Comparison of ENCODE assay signal across 34 cellular contexts in the genomic region with DNA sequence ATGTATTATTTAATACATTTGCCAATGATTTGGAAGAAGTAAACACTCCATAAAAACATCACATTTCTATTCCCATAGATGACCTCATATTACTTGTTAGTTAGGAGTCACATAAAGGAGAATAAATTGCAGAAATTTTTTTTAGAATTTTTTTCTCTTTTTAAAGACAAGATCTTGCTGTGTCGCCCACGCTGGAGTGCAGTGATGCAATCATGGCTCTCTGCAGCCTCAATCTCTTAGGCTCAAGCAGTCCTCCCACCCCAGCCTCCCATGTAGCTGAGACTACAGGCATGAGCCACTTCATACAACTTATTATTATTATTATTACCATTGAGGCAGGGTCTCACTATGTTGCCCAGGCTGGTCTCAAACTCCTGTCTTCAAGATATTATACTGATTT.
"Had no signal": no experiment of that assay in that cellular context is flagged by ENCODE, and none has a peak within 500 bp of the region (broad histone marks: within the 10 kb centered on the region; RNA-seq: fewer than 3 reads in every experiment).

No MANE protein-coding gene starts in this region.

- H3K27me3 ChIP-seq: MG63 had no signal

- H3K9me3 ChIP-seq: MG63 had no signal

- DNase-seq: Karpas-422, Kasumi-1, MG63, MM.1S, MV-4-11, NCI-H1048, NCI-H1092, NCI-H1092 treated with DMSO at 0.1 percent for 48 hours, NCI-H1105, NCI-H1105 treated with DMSO at 0.1 percent for 48 hours, NCI-H1417, NCI-H1417 treated with DMSO at 0.1 percent for 48 hours, NCI-H1436, NCI-H1436 treated with DMSO at 0.1 percent for 48 hours, NCI-H146, NCI-H1694, NCI-H1694 treated with DMSO at 0.1 percent for 48 hours, NCI-H187, NCI-H187 treated with DMSO at 0.1 percent for 48 hours, NCI-H1930, NCI-H2029, NCI-H2029 treated with DMSO at 0.1 percent for 48 hours, NCI-H2081, NCI-H2081 treated with DMSO at 0.1 percent for 48 hours, NCI-H2107, NCI-H2171, NCI-H2171 treated with DMSO at 0.1 percent for 48 hours, NCI-H2227 treated with DMSO at 0.1 percent for 48 hours, NCI-H226, NCI-H345, NCI-H446, NCI-H446 treated with DMSO at 0.1 percent for 48 hours, NCI-H510A, NCI-H510A treated with DMSO at 0.1 percent for 48 hours had no signal

- H3K4me3 ChIP-seq: MG63 had no signal

- H3K36me3 ChIP-seq: MG63 had no signal
